ENCODE assay signal across 21 cellular contexts in genomic region chr2:128160616-128161275, GRCh38.
"Had no signal": no experiment of that assay in that cellular context is flagged by ENCODE, and none has a peak within 500 bp of the region (broad histone marks: within the 10 kb centered on the region; RNA-seq: fewer than 3 reads in every experiment).

No MANE protein-coding gene starts in this region.

- H3K27ac Mint-ChIP-seq: activated naive CD4-positive, alpha-beta T cell treated with anti-CD3 and anti-CD28 coated beads, Interleukin-2, amount 50 U/mL, for 24 hours; activated T-cell treated with anti-CD3 and anti-CD28 coated beads, Interleukin-2, amount 50 U/mL, for 72 hours; dendritic cell treated with granulocyte-macrophage colony-stimulating factor and Interleukin-4, amounts not matched to agents 40 ng/mL and 50 ng/mL, for 4 days; memory B cell had no signal

- H3K9me3 Mint-ChIP-seq: activated naive CD4-positive, alpha-beta T cell treated with anti-CD3 and anti-CD28 coated beads, Interleukin-2, amount 50 U/mL, for 24 hours; activated T-cell treated with anti-CD3 and anti-CD28 coated beads, Interleukin-2, amount 50 U/mL, for 72 hours; dendritic cell treated with granulocyte-macrophage colony-stimulating factor and Interleukin-4, amounts not matched to agents 40 ng/mL and 50 ng/mL, for 4 days; memory B cell had no signal

- ATAC-seq: activated T-cell treated with anti-CD3 and anti-CD28 coated beads, Interleukin-2, amount 50 U/mL, for 72 hours; body of pancreas; foreskin keratinocyte; left colon; stimulated activated naive CD8-positive, alpha-beta T cell treated with anti-CD3 and anti-CD28 coated beads, Interleukin-15, Interleukin-2, amounts not matched to agents 100 U/mL and 50 U/mL, for 24 hours had no signal

- H3K4me1 Mint-ChIP-seq: activated naive CD4-positive, alpha-beta T cell treated with anti-CD3 and anti-CD28 coated beads, Interleukin-2, amount 50 U/mL, for 24 hours had no signal

- DNase-seq: activated CD4-positive, alpha-beta T cell treated with anti-CD3 and anti-CD28 coated beads for 4 hours; activated CD4-positive, alpha-beta T cell treated with anti-CD3 and anti-CD28 coated beads, Interleukin-2, amount 50 U/mL, for 48 hours; activated CD4-positive, CD25-positive, alpha-beta regulatory T cell; activated gamma-delta T cell; activated T-cell treated with anti-CD3 and anti-CD28 coated beads, Interleukin-2, amount 50 U/mL, for 72 hours; anterior cingulate cortex; body of pancreas; effector CD4-positive, alpha-beta T cell; erythroblast; foreskin keratinocyte; left colon; occipital lobe; stimulated activated CD4-positive, alpha-beta T cell treated with anti-CD3 and anti-CD28 coated beads, Interleukin-4, amount 100 ng/mL, for 24 hours; stimulated activated naive CD8-positive, alpha-beta T cell treated with anti-CD3 and anti-CD28 coated beads, Interleukin-15, Interleukin-2, amounts not matched to agents 100 U/mL and 50 U/mL, for 24 hours; T-helper 1 cell; T-helper 9 cell; thyroid gland had no signal

- H3K27me3 Mint-ChIP-seq: activated naive CD4-positive, alpha-beta T cell treated with anti-CD3 and anti-CD28 coated beads, Interleukin-2, amount 50 U/mL, for 24 hours; dendritic cell treated with granulocyte-macrophage colony-stimulating factor and Interleukin-4, amounts not matched to agents 40 ng/mL and 50 ng/mL, for 4 days; memory B cell had no signal

- H3K4me3 ChIP-seq: body of pancreas, cardiac muscle cell, thyroid gland had no signal

- H3K4me3 Mint-ChIP-seq: activated naive CD4-positive, alpha-beta T cell treated with anti-CD3 and anti-CD28 coated beads, Interleukin-2, amount 50 U/mL, for 24 hours; activated T-cell treated with anti-CD3 and anti-CD28 coated beads, Interleukin-2, amount 50 U/mL, for 72 hours; dendritic cell treated with granulocyte-macrophage colony-stimulating factor and Interleukin-4, amounts not matched to agents 40 ng/mL and 50 ng/mL, for 4 days; memory B cell had no signal
